In genomic region chr2:55247025-55247424, GRCh38 we compare ENCODE assay signal across 18 cellular contexts. TPM values are rescaled to one million over a fixed set of nuclear protein-coding genes. Genes with fewer than 3 reads are reported as not detected.
DNase-seq lines count a peak whose midpoint lies in the region; ATAC-seq, FAIRE-seq and TF ChIP-seq lines count a peak whose summit lies in the region.
"Had no signal": no experiment of that assay in that cellular context is flagged by ENCODE, and none has a peak within 500 bp of the region (broad histone marks: within the 10 kb centered on the region; RNA-seq: fewer than 3 reads in every experiment).

No MANE protein-coding gene starts in this region.

- no peak for FAIRE-seq in K562 (lab: Jason Lieb, UNC)
- FAIRE-seq: G401.6, GM12891, HepG2 had no signal

- no peak for TF ChIP-seq CTCF in K562 (IDR thresholded peaks at IDR 0.05 in 2 of 3, conservative IDR thresholded peaks at IDR 0.05 in 1 of 3; ENCODE audit: insufficient read depth in 2 of 3, low read depth in 1 of 3, low read length in 3 of 3)
- TF ChIP-seq CTCF in parathyroid adenoma (IDR thresholded peaks at IDR 0.05) = no peak

- no peaks in the 10 kb centered on the region for H3K4me1 ChIP-seq in K562 (replicated peaks in 1 of 2; ENCODE audit: control insufficient read depth in 2 of 2, insufficient read depth in 2 of 2, low read length in 2 of 2)
- H3K4me1 ChIP-seq in parathyroid adenoma = peaks cover 10% of the 10 kb centered on the region
- no peaks in the 10 kb centered on the region for H3K4me1 ChIP-seq in naive thymus-derived CD4-positive, alpha-beta T cell (ENCODE audit: control insufficient read depth in 2 of 2, insufficient read depth in 2 of 2, low read length in 2 of 2)

- H3K9me3 Mint-ChIP-seq in naive thymus-derived CD4-positive, alpha-beta T cell = no peaks in the 10 kb centered on the region
- H3K9me3 Mint-ChIP-seq: H9 had no signal

- no peak for ATAC-seq in K562
- no peak for ATAC-seq in naive thymus-derived CD4-positive, alpha-beta T cell
- ATAC-seq: HepG2 had no signal

- TF ChIP-seq EP300 in K562 (IDR thresholded peaks at IDR 0.05; ENCODE audit: low read length) = no peak

- no peaks in the 10 kb centered on the region for H3K9me1 ChIP-seq in K562 (ENCODE audit: control insufficient read depth, insufficient read depth, low read length)

- WGBS in K562 (ENCODE audit: insufficient coverage, low coverage, missing lambda C conversion rate) = 71% methylated on average over 5 of the region's 5 CpGs

- no peak for TF ChIP-seq RAD21 in K562 (CRISPR knock-in tag; conservative IDR thresholded peaks at IDR 0.05 in 1 of 2, IDR thresholded peaks at IDR 0.05 in 1 of 2)

- H3K27ac Mint-ChIP-seq in naive thymus-derived CD4-positive, alpha-beta T cell = no peak overlapping the region

- no TSS peak for BruUV-seq in K562 (replicated peaks; lab: Mats Ljungman, UMichigan)

- H3K27ac ChIP-seq in K562 (ENCODE audit: extremely low read depth, low read depth, low read length) = no peak overlapping the region
- H3K27ac ChIP-seq in parathyroid adenoma = peak overlapping the region; percentile 75
- H3K27ac ChIP-seq in naive thymus-derived CD4-positive, alpha-beta T cell (ENCODE audit: low read depth, low read length) = no peak overlapping the region
- H3K27ac ChIP-seq: 22Rv1, BLaER1 had no signal

- intact Hi-C loops in K562 (cut with micrococcal nuclease) = no loop called here
- intact Hi-C loops in naive thymus-derived CD4-positive, alpha-beta T cell (cut with micrococcal nuclease) = no loop called here

- H3K36me3 ChIP-seq in K562 (ENCODE audit: control insufficient read depth, insufficient read depth, low read length) (peaks cover 88% of the 10 kb centered on the region), parathyroid adenoma (ENCODE audit: control insufficient read depth, insufficient read depth, low read length) (no peaks in the 10 kb centered on the region)
- peaks cover 3 to 46% (median 13%) of the 10 kb centered on the region in 3 experiments for H3K36me3 ChIP-seq in naive thymus-derived CD4-positive, alpha-beta T cell (ENCODE audit: control insufficient read depth in 2 of 3, insufficient read depth in 3 of 3, low read length in 3 of 3)

- POLR2A ChIA-PET in K562 (lab: Yijun Ruan, JAX) = interaction anchor here (0.7 to 1.2 kb wide), 3 partner anchors 10 to 15 kb away, joined by 3 to 4 read pairs (median 3); partner anchors contain the start of genes CLHC1 and RPS27A
- POLR2A ChIA-PET in naive thymus-derived CD4-positive, alpha-beta T cell (lab: Charles Lee) = interaction anchor here (0.6 kb wide), 1 partner anchor 12 kb away, joined by 7 read pairs; no protein-coding TSS in a partner anchor

- in situ Hi-C loops in K562 (cut with MboI) = no loop called here

- no peak for TF ChIP-seq POLR2A in K562 (conservative IDR thresholded peaks at IDR 0.05)

- H3K9me3 ChIP-seq in K562 (replicated peaks; ENCODE audit: control insufficient read depth, insufficient read depth, low read depth, low read length) (no peaks in the 10 kb centered on the region), parathyroid adenoma (ENCODE audit: control insufficient read depth, low read length) (no peaks in the 10 kb centered on the region)
- H3K9me3 ChIP-seq in naive thymus-derived CD4-positive, alpha-beta T cell (ENCODE audit: control insufficient read depth in 2 of 3, low read length in 3 of 3) = no peaks in the 10 kb centered on the region
- H3K9me3 ChIP-seq: BLaER1 had no signal

- H2AFZ ChIP-seq in K562 (ENCODE audit: low read depth, low read length) (no peak overlapping the region), parathyroid adenoma (no peak overlapping the region)

- CTCF ChIA-PET in K562 (lab: Yijun Ruan, JAX; ENCODE audit: low intra/inter-chr PET ratio) = no interaction called here
- CTCF ChIA-PET in naive thymus-derived CD4-positive, alpha-beta T cell (lab: Charles Lee) = no interaction called here

- peak; percentile 11 for DNase-seq in NCI-H2196 (lab: John Stamatoyannopoulos, UW; ENCODE audit: unreplicated experiment)
- no peak for DNase-seq in NCI-H2196 treated with DMSO at 0.1 percent for 48 hours (lab: John Stamatoyannopoulos, UW; ENCODE audit: unreplicated experiment)
- peak; percentile 77 for DNase-seq in DMS79 treated with DMSO at 0.1 percent for 48 hours (lab: John Stamatoyannopoulos, UW)
- no peak for DNase-seq in K562 (ENCODE audit: extremely low read depth in 1 of 4, low spot score in 3 of 4)
- DNase-seq in NCI-H2107 (lab: John Stamatoyannopoulos, UW) = no peak
- DNase-seq in NCI-H2029 (lab: John Stamatoyannopoulos, UW) = no peak
- no peak for DNase-seq in naive thymus-derived CD4-positive, alpha-beta T cell
- DNase-seq: Calu3, DMS 273 treated with DMSO at 0.1 percent for 48 hours, EL, GOT3, H9 had no signal

- H4K20me1 ChIP-seq in K562 (replicated peaks; ENCODE audit: control insufficient read depth, insufficient read depth, low read length) = no peaks in the 10 kb centered on the region
- H4K20me1 ChIP-seq: BLaER1 had no signal

- H3K36me3 Mint-ChIP-seq in naive thymus-derived CD4-positive, alpha-beta T cell = peaks cover 4 to 49% (median 11%) of the 10 kb centered on the region in 5 donors

- H3K4me3 ChIP-seq in K562 (no peak overlapping the region), parathyroid adenoma (ENCODE audit: low read depth, low read length) (peak overlapping the region; percentile 23)
- no peak overlapping the region for H3K4me3 ChIP-seq in naive thymus-derived CD4-positive, alpha-beta T cell (ENCODE audit: low read length)
- H3K4me3 ChIP-seq: BLaER1 had no signal

- H3K27me3 Mint-ChIP-seq in naive thymus-derived CD4-positive, alpha-beta T cell = no peaks in the 10 kb centered on the region

- peaks cover 0 to 2% (median 0%) of the 10 kb centered on the region in 7 donors for H3K4me1 Mint-ChIP-seq in naive thymus-derived CD4-positive, alpha-beta T cell
- H3K4me1 Mint-ChIP-seq: H9 had no signal

- no peaks in the 10 kb centered on the region for H3K79me2 ChIP-seq in K562 (ENCODE audit: control insufficient read depth, insufficient read depth, low read length)
- H3K79me2 ChIP-seq in parathyroid adenoma = no peaks in the 10 kb centered on the region

- H3K4me2 ChIP-seq in K562 (ENCODE audit: insufficient read depth, low read length) (no peak overlapping the region), parathyroid adenoma (ENCODE audit: low read length) (no peak overlapping the region)
- H3K4me2 ChIP-seq: BLaER1 had no signal

- H3K27me3 ChIP-seq in K562 (ENCODE audit: control insufficient read depth in 2 of 2, insufficient read depth in 2 of 2, low read length in 2 of 2) (no peaks in the 10 kb centered on the region), parathyroid adenoma (ENCODE audit: control insufficient read depth, insufficient read depth, low read length) (no peaks in the 10 kb centered on the region)
- no peaks in the 10 kb centered on the region for H3K27me3 ChIP-seq in naive thymus-derived CD4-positive, alpha-beta T cell (ENCODE audit: control insufficient read depth in 2 of 2, insufficient read depth in 2 of 2, low read length in 2 of 2)
- H3K27me3 ChIP-seq: BLaER1 had no signal

- no peak overlapping the region for H3K4me3 Mint-ChIP-seq in naive thymus-derived CD4-positive, alpha-beta T cell
- H3K4me3 Mint-ChIP-seq: H9 had no signal

- H3K9ac ChIP-seq in K562 (ENCODE audit: insufficient read depth in 1 of 2, low read depth in 2 of 2, low read length in 2 of 2) (no peak overlapping the region), parathyroid adenoma (no peak overlapping the region)
- H3K9ac ChIP-seq: BLaER1 had no signal

RNA-seq across cellular contexts. Expression of gene RPS27A, which starts 14.5 kb away (rescaled TPM):
- 331 and 344 TPM in 2 replicates for total RNA-seq in K562 (2011; cell fraction: chromatin; rRNA removed; ENCODE audit: low replicate concordance)
- 339 and 368 TPM in 2 replicates for total RNA-seq in K562 (2011; cell fraction: nucleolus; rRNA removed)
- 601 and 1,012 TPM in 2 replicates for total RNA-seq in K562 (2011; cell fraction: nucleoplasm; rRNA removed)
- 1,654 and 1,685 TPM in 2 replicates for total RNA-seq in K562 (2014; rRNA removed)
- total RNA-seq in K562 (2014; rRNA removed; fragmentation: Illumina TruSeq; extraction: Trizol) = 3,037 and 3,271 TPM in 2 replicates
- 2,063 and 2,242 TPM in 2 replicates for total RNA-seq in K562 (2015; rRNA removed; fragmentation: Illumina TruSeq; extraction: Trizol)
- 1,392 and 1,538 TPM in 2 replicates for total RNA-seq in K562 (2021)
- 3,088 and 3,282 TPM in 2 replicates for polyA plus RNA-seq in K562 (2011; rRNA removed)
- polyA plus RNA-seq in K562 (2011; cell fraction: cytosol; rRNA removed) = 748 and 1,744 TPM in 2 replicates
- polyA plus RNA-seq in K562 (2011; cell fraction: nucleus; rRNA removed) = 371 and 883 TPM in 2 replicates
- polyA plus RNA-seq in K562 (2012) = 2,166 and 2,345 TPM in 2 replicates
- 1,383 and 1,726 TPM in 2 replicates for polyA plus RNA-seq in K562 (2014; fragmentation: Illumina TruSeq; extraction: Trizol)
- polyA plus RNA-seq in K562 (2014; fragmentation: Nextera tagmentation; extraction: Ambion mirVana) = 1,000 to 10,000 TPM; 2,423 to 2,945 TPM
- polyA plus RNA-seq in K562 (2014; rRNA removed) = 2,195 and 2,258 TPM in 2 replicates
- 1,049 and 1,123 TPM in 2 replicates for polyA minus RNA-seq in K562 (2011; rRNA and poly(A)+ RNA removed)
- polyA minus RNA-seq in K562 (2011; cell fraction: cytosol; rRNA and poly(A)+ RNA removed) = 396 and 500 TPM in 2 replicates
- 165 and 328 TPM in 2 replicates for polyA minus RNA-seq in K562 (2011; cell fraction: nucleus; rRNA and poly(A)+ RNA removed)
- total RNA-seq in naive thymus-derived CD4-positive, alpha-beta T cell = 1,000 to 10,000 TPM in 4 of 5 experiments, 100 to 1,000 TPM in 1; 948 to 2,409 (median 2,155) TPM
- polyA plus RNA-seq in naive thymus-derived CD4-positive, alpha-beta T cell = 1,000 to 10,000 TPM; 3,065 to 4,603 TPM

RNA-seq across cellular contexts. Expression of gene CLHC1, which starts 14.9 kb away (rescaled TPM):
- total RNA-seq in K562 (2011; cell fraction: chromatin; rRNA removed; ENCODE audit: low replicate concordance) = 28.4 and 58.9 TPM in 2 replicates
- total RNA-seq in K562 (2011; cell fraction: nucleolus; rRNA removed) = 14.8 and 18.8 TPM in 2 replicates
- 26.7 and 42.7 TPM in 2 replicates for total RNA-seq in K562 (2011; cell fraction: nucleoplasm; rRNA removed)
- total RNA-seq in K562 (2014; rRNA removed) (6.5 and 8.5 TPM in 2 replicates), K562 (2014; rRNA removed; fragmentation: Illumina TruSeq; extraction: Trizol) (14.3 and 14.5 TPM in 2 replicates), K562 (2015; rRNA removed; fragmentation: Illumina TruSeq; extraction: Trizol) (9.0 and 11.0 TPM in 2 replicates), K562 (2021) (6.1 and 8.6 TPM in 2 replicates)
- polyA plus RNA-seq in K562 (2011; rRNA removed) (11.7 and 13.3 TPM in 2 replicates), K562 (2014; fragmentation: Illumina TruSeq; extraction: Trizol) (5.1 and 5.9 TPM in 2 replicates), K562 (2014; fragmentation: Nextera tagmentation; extraction: Ambion mirVana) (1 to 10 TPM; 3.7 to 4.6 TPM), K562 (2014; rRNA removed) (10.4 and 12.9 TPM in 2 replicates)
- 0.79 and 3.4 TPM in 2 replicates for polyA plus RNA-seq in K562 (2011; cell fraction: cytosol; rRNA removed)
- polyA plus RNA-seq in K562 (2011; cell fraction: nucleus; rRNA removed) = 15.8 and 17.1 TPM in 2 replicates
- 5.0 and 10.8 TPM in 2 replicates for polyA plus RNA-seq in K562 (2012)
- 13.6 and 19.5 TPM in 2 replicates for polyA minus RNA-seq in K562 (2011; rRNA and poly(A)+ RNA removed)
- polyA minus RNA-seq in K562 (2011; cell fraction: cytosol; rRNA and poly(A)+ RNA removed) = 3.7 and 5.2 TPM in 2 replicates
- polyA minus RNA-seq in K562 (2011; cell fraction: nucleus; rRNA and poly(A)+ RNA removed) = 16.2 and 28.9 TPM in 2 replicates
- total RNA-seq in naive thymus-derived CD4-positive, alpha-beta T cell = 10 to 100 TPM in 3 of 5 experiments, 1 to 10 TPM in 2; 5.3 to 19.5 (median 15.1) TPM
- polyA plus RNA-seq in naive thymus-derived CD4-positive, alpha-beta T cell = 1 to 10 TPM; 1.0 to 3.2 TPM

RNA-seq across cellular contexts. Expression of gene MTIF2, which starts 22.0 kb away (rescaled TPM):
- 77.7 and 94.9 TPM in 2 replicates for total RNA-seq in K562 (2011; cell fraction: chromatin; rRNA removed; ENCODE audit: low replicate concordance)
- total RNA-seq in K562 (2011; cell fraction: nucleolus; rRNA removed) = 52.8 and 62.7 TPM in 2 replicates
- total RNA-seq in K562 (2011; cell fraction: nucleoplasm; rRNA removed) = 67.3 and 69.7 TPM in 2 replicates
- total RNA-seq in K562 (2014; rRNA removed) (85.1 and 105 TPM in 2 replicates), K562 (2014; rRNA removed; fragmentation: Illumina TruSeq; extraction: Trizol) (141 and 163 TPM in 2 replicates), K562 (2015; rRNA removed; fragmentation: Illumina TruSeq; extraction: Trizol) (133 and 143 TPM in 2 replicates), K562 (2021) (81.1 and 84.5 TPM in 2 replicates)
- polyA plus RNA-seq in K562 (2011; rRNA removed) (71.9 and 77.3 TPM in 2 replicates), K562 (2014; fragmentation: Illumina TruSeq; extraction: Trizol) (104 and 115 TPM in 2 replicates), K562 (2014; fragmentation: Nextera tagmentation; extraction: Ambion mirVana) (100 to 1,000 TPM in 1 of 2 experiments, 10 to 100 TPM in 1; 58.7 to 106 TPM), K562 (2014; rRNA removed) (83.3 and 88.5 TPM in 2 replicates)
- 20.9 and 27.8 TPM in 2 replicates for polyA plus RNA-seq in K562 (2011; cell fraction: cytosol; rRNA removed)
- polyA plus RNA-seq in K562 (2011; cell fraction: nucleus; rRNA removed) = 34.0 and 45.2 TPM in 2 replicates
- polyA plus RNA-seq in K562 (2012) = 65.0 and 79.3 TPM in 2 replicates
- polyA minus RNA-seq in K562 (2011; rRNA and poly(A)+ RNA removed) = 156 and 157 TPM in 2 replicates
- 39.6 and 51.8 TPM in 2 replicates for polyA minus RNA-seq in K562 (2011; cell fraction: cytosol; rRNA and poly(A)+ RNA removed)
- 56.7 and 88.5 TPM in 2 replicates for polyA minus RNA-seq in K562 (2011; cell fraction: nucleus; rRNA and poly(A)+ RNA removed)
- total RNA-seq in naive thymus-derived CD4-positive, alpha-beta T cell = 10 to 100 TPM; 23.0 to 35.5 (median 28.0) TPM
- polyA plus RNA-seq in naive thymus-derived CD4-positive, alpha-beta T cell = 10 to 100 TPM; 13.1 to 17.8 TPM

Comparison
In these comparisons a context has a peak if more than half of its experiments do, and no peak if none do; other contexts are left out.
1. DNase-seq: peak in NCI-H2196 (single experiment) and DMS79 treated with DMSO at 0.1 percent for 48 hours (single experiment); none in NCI-H2196 treated with DMSO at 0.1 percent for 48 hours (single experiment), K562 (0 of 4), NCI-H2107 (single experiment), NCI-H2029 (single experiment) and naive thymus-derived CD4-positive, alpha-beta T cell (0 of 9).